11 cellular contexts compared by ENCODE assay signal in the genomic region with DNA sequence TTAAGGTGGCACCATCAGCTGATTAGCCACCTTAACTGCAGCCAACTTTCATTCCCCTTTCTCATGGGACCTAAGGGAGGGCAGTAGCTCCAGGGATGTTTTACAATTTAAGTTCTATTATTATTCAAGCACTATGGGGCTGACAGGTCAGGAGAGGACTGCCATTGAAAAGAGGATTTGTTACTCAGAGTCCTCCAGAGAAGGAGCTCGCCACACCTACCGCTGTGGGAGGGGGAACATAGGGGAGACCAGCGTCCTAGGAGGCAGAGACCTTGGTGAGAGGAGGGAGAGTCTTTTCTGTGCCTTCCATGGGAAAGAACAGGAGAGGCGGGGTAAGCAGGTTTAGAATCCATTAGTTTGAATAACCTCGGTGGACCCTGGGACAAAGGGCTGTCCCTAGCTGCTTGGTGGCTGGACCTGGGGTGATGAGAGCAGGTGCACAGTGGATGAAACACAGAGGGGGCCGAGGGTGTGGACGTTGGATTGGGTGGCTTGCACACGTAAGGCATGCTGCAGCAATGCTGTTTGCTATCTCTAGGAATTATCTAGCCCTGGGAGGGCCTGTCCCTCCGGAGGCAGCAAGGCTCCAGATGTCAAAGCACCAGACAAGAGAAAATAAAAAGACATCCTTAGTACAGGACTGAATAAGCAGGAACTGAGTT. TPM values are rescaled to one million over a fixed set of nuclear protein-coding genes. Genes with fewer than 3 reads are reported as not detected.
A peak's percentile ranks its signal among the peaks of the same experiment; 100 is the strongest.
DNase-seq lines count a peak whose midpoint lies in the region; ATAC-seq lines count a peak whose summit lies in the region.
"Had no signal": no experiment of that assay in that cellular context is flagged by ENCODE, and none has a peak within 500 bp of the region (broad histone marks: within the 10 kb centered on the region; RNA-seq: fewer than 3 reads in every experiment).

No MANE protein-coding gene starts in this region.

- H3K23ac ChIP-seq in neuronal stem cell (ENCODE audit: low read depth, low read length, poor library complexity) = no peak overlapping the region

- intact Hi-C loops in dendritic cell treated with granulocyte-macrophage colony-stimulating factor and Interleukin-4, amounts not matched to agents 40 ng/mL and 50 ng/mL, for 4 days (cut with micrococcal nuclease) = no loop called here
- intact Hi-C loops in posterior cingulate gyrus (cut with DNase I) = no loop called here

- no peak overlapping the region for H4K8ac ChIP-seq in neuronal stem cell (ENCODE audit: low read depth, low read length)

- H3K14ac ChIP-seq in neuronal stem cell (ENCODE audit: low read length) = no peak overlapping the region

- peaks cover 52 to 98% (median 92%) of the 10 kb centered on the region in 10 experiments for H3K4me1 ChIP-seq in BLaER1 treated with 17β-estradiol and CSF1 and Interleukin-3, amounts not matched to agents 10 nM and 100 nM
- H3K4me1 ChIP-seq in HUES48 (ENCODE audit: control insufficient read depth, insufficient read depth, low read length) (peaks cover 45% of the 10 kb centered on the region), neuronal stem cell (ENCODE audit: control insufficient read depth in 2 of 2, insufficient read depth in 1 of 2, low read depth in 1 of 2, low read length in 2 of 2) (peaks cover 11 to 18% of the 10 kb centered on the region in 2 donors)

- peak overlapping the region; percentile 53 for H2AFZ ChIP-seq in neuronal stem cell (ENCODE audit: low read length)

- no peaks in the 10 kb centered on the region for H3K27me3 Mint-ChIP-seq in dendritic cell treated with granulocyte-macrophage colony-stimulating factor and Interleukin-4, amounts not matched to agents 40 ng/mL and 50 ng/mL, for 4 days

- H3K36me3 ChIP-seq in BLaER1 treated with 17β-estradiol and CSF1 and Interleukin-3, amounts not matched to agents 10 nM and 100 nM = no peaks in the 10 kb centered on the region
- H3K36me3 ChIP-seq in HUES48 (ENCODE audit: control insufficient read depth, insufficient read depth, low read length) = no peaks in the 10 kb centered on the region
- H3K36me3 ChIP-seq in neuronal stem cell (replicated peaks in 1 of 2; ENCODE audit: control insufficient read depth in 2 of 2, insufficient read depth in 2 of 2, low read length in 2 of 2) = no peaks in the 10 kb centered on the region

- H3K4ac ChIP-seq in neuronal stem cell (ENCODE audit: low read length) = no peak overlapping the region

- H3K4me2 ChIP-seq in BLaER1 treated with 17β-estradiol and CSF1 and Interleukin-3, amounts not matched to agents 10 nM and 100 nM = peak overlapping the region; percentile 76 to 99 (median 83)
- no peak overlapping the region for H3K4me2 ChIP-seq in neuronal stem cell (ENCODE audit: insufficient read depth, low read length, poor library complexity, severe bottlenecking)

- H2AK5ac ChIP-seq in neuronal stem cell (ENCODE audit: low read depth, low read length) = no peak overlapping the region

- H3K27ac ChIP-seq in BLaER1 treated with 17β-estradiol and CSF1 and Interleukin-3, amounts not matched to agents 10 nM and 100 nM = peak overlapping the region in 2 of 11 experiments; percentile 91 to 94; a peak in 1 of 22 replicates
- H3K27ac ChIP-seq in HUES48 (ENCODE audit: low read depth, low read length) = peak overlapping the region; percentile 1
- peak overlapping the region; percentile 20 for H3K27ac ChIP-seq in neuronal stem cell (replicated peaks; ENCODE audit: low read length)

- no peak for ATAC-seq in HG03159 (IDR thresholded peaks at IDR 0.05; ENCODE audit: unreplicated experiment)
- ATAC-seq in HG03196 (IDR thresholded peaks at IDR 0.05; ENCODE audit: unreplicated experiment) = no peak
- ATAC-seq: Panc1 had no signal

- in situ Hi-C loops in G401 (cut with HindIII; ENCODE audit: low sequenced_read_pairs) = no loop called here

- no peaks in the 10 kb centered on the region for H3K9me3 Mint-ChIP-seq in dendritic cell treated with granulocyte-macrophage colony-stimulating factor and Interleukin-4, amounts not matched to agents 40 ng/mL and 50 ng/mL, for 4 days

- peak overlapping the region in 8 of 11 experiments; percentile 22 to 84 (median 77); a peak in 5 of 22 replicates for H3K9ac ChIP-seq in BLaER1 treated with 17β-estradiol and CSF1 and Interleukin-3, amounts not matched to agents 10 nM and 100 nM
- H3K9ac ChIP-seq in HUES48 (ENCODE audit: low read depth, low read length) = no peak overlapping the region
- no peak overlapping the region for H3K9ac ChIP-seq in neuronal stem cell (ENCODE audit: low read depth, low read length, poor library complexity)

- H3K36me3 Mint-ChIP-seq in dendritic cell treated with granulocyte-macrophage colony-stimulating factor and Interleukin-4, amounts not matched to agents 40 ng/mL and 50 ng/mL, for 4 days (ENCODE audit: low read depth) = no peaks in the 10 kb centered on the region

- peak overlapping the region; percentile 99 for H3K27ac Mint-ChIP-seq in dendritic cell treated with granulocyte-macrophage colony-stimulating factor and Interleukin-4, amounts not matched to agents 40 ng/mL and 50 ng/mL, for 4 days

- H3K18ac ChIP-seq in neuronal stem cell (ENCODE audit: low read length) = no peak overlapping the region

- no peaks in the 10 kb centered on the region for H3K79me1 ChIP-seq in neuronal stem cell (ENCODE audit: low read depth, low read length)

- peak overlapping the region; percentile 66 for H3K4me3 Mint-ChIP-seq in dendritic cell treated with granulocyte-macrophage colony-stimulating factor and Interleukin-4, amounts not matched to agents 40 ng/mL and 50 ng/mL, for 4 days

- peaks cover 0 to 45% (median 3%) of the 10 kb centered on the region in 11 experiments; a peak in 8 of 22 replicates for H4K20me1 ChIP-seq in BLaER1 treated with 17β-estradiol and CSF1 and Interleukin-3, amounts not matched to agents 10 nM and 100 nM

- H3K9me3 ChIP-seq in BLaER1 treated with 17β-estradiol and CSF1 and Interleukin-3, amounts not matched to agents 10 nM and 100 nM (replicated peaks in 1 of 11) = no peaks in the 10 kb centered on the region
- H3K9me3 ChIP-seq in HUES48 (ENCODE audit: control insufficient read depth, insufficient read depth, low read length) (no peaks in the 10 kb centered on the region), neuronal stem cell (replicated peaks in 1 of 2; ENCODE audit: control insufficient read depth in 2 of 2, insufficient read depth in 1 of 2, low read depth in 1 of 2, low read length in 2 of 2) (no peaks in the 10 kb centered on the region)

- H2BK5ac ChIP-seq in neuronal stem cell (ENCODE audit: low read length) = no peak overlapping the region

- H3K27me3 ChIP-seq in BLaER1 treated with 17β-estradiol and CSF1 and Interleukin-3, amounts not matched to agents 10 nM and 100 nM = 0 out of 22 replicates have a peak, but pooled peaks cover 0 to 7% (median 0%) of the 10 kb centered on the region in 11 experiments
- H3K27me3 ChIP-seq in HUES48 (ENCODE audit: control insufficient read depth, insufficient read depth, low read length) (no peaks in the 10 kb centered on the region), neuronal stem cell (ENCODE audit: control insufficient read depth in 3 of 3, insufficient read depth in 3 of 3, low read depth in 1 of 3, low read length in 3 of 3) (no peaks in the 10 kb centered on the region)

- no peak overlapping the region for H2BK15ac ChIP-seq in neuronal stem cell (ENCODE audit: low read length)

- no peak overlapping the region for H3K4me3 ChIP-seq in BLaER1 treated with 17β-estradiol and CSF1 and Interleukin-3, amounts not matched to agents 10 nM and 100 nM
- H3K4me3 ChIP-seq in HUES48 (ENCODE audit: low read depth, low read length) = no peak overlapping the region; the same call in 1 of the 2 replicates
- H3K4me3 ChIP-seq in neuronal stem cell (ENCODE audit: low read length in 2 of 2) = no peak overlapping the region

- H3K4me1 Mint-ChIP-seq in dendritic cell treated with granulocyte-macrophage colony-stimulating factor and Interleukin-4, amounts not matched to agents 40 ng/mL and 50 ng/mL, for 4 days (ENCODE audit: low read depth) = peaks cover 67% of the 10 kb centered on the region

- no peak overlapping the region for H2BK12ac ChIP-seq in neuronal stem cell (ENCODE audit: low read length)

- no CpG with 5 or more reads among the region's 9 CpGs for whole genome bisulfite sequencing in neuronal stem cell (ENCODE audit: extremely low coverage in 2 of 2, insufficient read length in 2 of 2, insufficient replicate concordance in 1 of 2), 2 donors

- H2BK120ac ChIP-seq in neuronal stem cell (ENCODE audit: low read depth, low read length) = no peak overlapping the region

- DNase-seq in neuronal stem cell (ENCODE audit: low spot score) (no peak), posterior cingulate gyrus (no peak), G401 (ENCODE audit: low spot score) (no peak)
- DNase-seq: midbrain, NCI-H1092 had no signal

- no peak overlapping the region for H4K91ac ChIP-seq in neuronal stem cell (ENCODE audit: low read depth, low read length, poor library complexity)

RNA-seq across cellular contexts. Expression of a gene that starts 14.2 kb away (rescaled TPM):
- polyA plus RNA-seq in neuronal stem cell (2013, experiment 1 of 2) = 0.68 TPM
- polyA plus RNA-seq in neuronal stem cell (2013, experiment 2 of 2) = 0.68 TPM
- 9.2 and 14.1 TPM in 2 replicates for total RNA-seq in G401 (2014; rRNA removed; shearing (Covaris generic))

Comparison
In these comparisons a context has a peak if more than half of its experiments do, and no peak if none do; other contexts are left out.
1. H3K9ac ChIP-seq: peak in BLaER1 treated with 17β-estradiol and CSF1 and Interleukin-3, amounts not matched to agents 10 nM and 100 nM (8 of 11); none in HUES48 (single experiment) and neuronal stem cell (single experiment).